32 cellular contexts compared by ENCODE assay signal in the genomic region with DNA sequence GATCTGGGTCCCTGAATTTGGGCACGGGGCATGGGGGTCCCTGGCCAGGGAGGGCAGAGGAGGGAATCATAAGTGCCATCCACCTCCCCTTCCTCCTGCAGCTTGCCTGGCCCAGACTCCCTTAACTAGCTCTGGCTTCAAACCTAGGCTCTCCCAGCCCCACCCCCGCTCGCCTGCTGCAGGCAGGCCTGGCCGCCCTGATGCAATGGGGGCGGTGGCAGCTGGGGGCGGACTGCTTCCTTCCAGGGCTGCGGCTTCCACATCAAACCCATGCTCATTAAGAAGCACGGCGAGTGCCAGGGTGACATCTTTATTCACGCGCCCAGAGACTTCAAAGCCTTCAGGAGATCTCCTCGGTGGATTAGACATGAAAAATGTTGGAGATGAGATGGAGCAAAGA.
A peak's percentile ranks its signal among the peaks of the same experiment; 100 is the strongest.
DNase-seq lines count a peak whose midpoint lies in the region; ATAC-seq and TF ChIP-seq lines count a peak whose summit lies in the region.
"Had no signal": no experiment of that assay in that cellular context is flagged by ENCODE, and none has a peak within 500 bp of the region (broad histone marks: within the 10 kb centered on the region; RNA-seq: fewer than 3 reads in every experiment).

No MANE protein-coding gene starts in this region.

- no peak overlapping the region for H3K4me3 Mint-ChIP-seq in activated CD4-positive, alpha-beta T cell treated with anti-CD3 and anti-CD28 coated beads for 36 hours
- H3K4me3 Mint-ChIP-seq in activated CD4-positive, alpha-beta T cell treated with anti-CD3 and anti-CD28 coated beads, Interleukin-2, amount 10 ng/mL, durations not matched to agents 7 days and 5 days, result no peak overlapping the region
- H3K4me3 Mint-ChIP-seq: brain; immature natural killer cell; naive thymus-derived CD4-positive, alpha-beta T cell; stimulated activated naive CD8-positive, alpha-beta T cell treated with anti-CD3 and anti-CD28 coated beads, Interleukin-15, Interleukin-2, amounts not matched to agents 100 ng/mL and 50 ng/mL, for 24 hours; T-cell had no signal

- no peaks in the 10 kb centered on the region for H3K79me2 ChIP-seq in smooth muscle cell (ENCODE audit: low read depth)

- CTCF ChIA-PET in activated CD4-positive, alpha-beta T cell treated with anti-CD3 and anti-CD28 coated beads for 36 hours (lab: Charles Lee), result interaction anchor here (0.5 to 1.0 kb wide), 2 partner anchors 65 to 100 kb away, joined by 3 read pairs; no protein-coding TSS in a partner anchor
- CTCF ChIA-PET in activated CD4-positive, alpha-beta T cell treated with anti-CD3 and anti-CD28 coated beads, Interleukin-2, amount 10 ng/mL, durations not matched to agents 7 days and 5 days (lab: Charles Lee), result no interaction called here

- H2AFZ ChIP-seq in smooth muscle cell (ENCODE audit: low read depth), result no peak overlapping the region

- intact Hi-C loops in activated CD4-positive, alpha-beta T cell treated with anti-CD3 and anti-CD28 coated beads for 36 hours (cut with DNase I, micrococcal nuclease), result no loop called here
- intact Hi-C loops in head of caudate nucleus (cut with DNase I), result no loop called here

- peak overlapping the region; percentile 15 for H3K4me2 ChIP-seq in smooth muscle cell

- no peaks in the 10 kb centered on the region for H4K20me1 ChIP-seq in smooth muscle cell (ENCODE audit: low read depth)

- no peaks in the 10 kb centered on the region for H3F3A ChIP-seq in smooth muscle cell (ENCODE audit: low read depth)

- H3K4me1 Mint-ChIP-seq in activated CD4-positive, alpha-beta T cell treated with anti-CD3 and anti-CD28 coated beads for 36 hours, result no peaks in the 10 kb centered on the region
- no peaks in the 10 kb centered on the region for H3K4me1 Mint-ChIP-seq in activated CD4-positive, alpha-beta T cell treated with anti-CD3 and anti-CD28 coated beads, Interleukin-2, amount 10 ng/mL, durations not matched to agents 7 days and 5 days
- H3K4me1 Mint-ChIP-seq: immature natural killer cell; naive thymus-derived CD4-positive, alpha-beta T cell; T-cell had no signal

- H3K36me3 ChIP-seq in smooth muscle cell (ENCODE audit: low read depth) (no peaks in the 10 kb centered on the region), Peyer's patch (no peaks in the 10 kb centered on the region)
- H3K36me3 ChIP-seq: adrenal gland, pancreas, right lobe of liver, SJCRH30, tibial artery had no signal

- TF ChIP-seq CTCF in smooth muscle cell (IDR thresholded peaks at IDR 0.05; ENCODE audit: borderline replicate concordance, insufficient read depth, poor library complexity, severe bottlenecking), result no peak
- TF ChIP-seq CTCF in Peyer's patch (IDR thresholded peaks at IDR 0.05), result no peak

- H3K9me3 ChIP-seq in smooth muscle cell (replicated peaks; ENCODE audit: low read depth), result no peaks in the 10 kb centered on the region
- no peaks in the 10 kb centered on the region for H3K9me3 ChIP-seq in Peyer's patch
- H3K9me3 ChIP-seq: adrenal gland, pancreas, right lobe of liver, SJCRH30, tibial artery had no signal

- H3K27me3 ChIP-seq in smooth muscle cell (ENCODE audit: low read depth), result no peaks in the 10 kb centered on the region
- H3K27me3 ChIP-seq in Peyer's patch, result no peaks in the 10 kb centered on the region
- H3K27me3 ChIP-seq: adrenal gland, pancreas, right lobe of liver, SJCRH30 had no signal

- H3K9ac ChIP-seq in smooth muscle cell (ENCODE audit: low read depth), result no peak overlapping the region

- DNase-seq in activated CD4-positive, alpha-beta T cell treated with anti-CD3 and anti-CD28 coated beads for 36 hours, result peak; percentile 47
- DNase-seq in activated CD4-positive, alpha-beta T cell treated with anti-CD3 and anti-CD28 coated beads, Interleukin-2, amount 10 ng/mL, durations not matched to agents 7 days and 5 days, result no peak
- DNase-seq in MV-4-11 (lab: John Stamatoyannopoulos, UW) (peak; percentile 42), head of caudate nucleus (peak in 41 of 42 donors; percentile 26 to 90 (median 64)), smooth muscle cell (lab: John Stamatoyannopoulos, UW; ENCODE audit: unreplicated experiment) (no peak), Peyer's patch (no peak)
- no peak for DNase-seq in effector CD4-positive, alpha-beta T cell
- DNase-seq: 8988T; activated CD4-positive, alpha-beta T cell treated with anti-CD3 and anti-CD28 coated beads for 4 hours; activated naive CD4-positive, alpha-beta T cell treated with Interleukin-2 at 50 U/mL for 16 hours; activated T-cell treated with anti-CD3 and anti-CD28 coated beads, Interleukin-2, amount 50 U/mL, for 48 hours; adrenal gland; AML-193; COR-L47; DMS79; immature natural killer cell; IMR-90; mesenchymal stem cell; naive thymus-derived CD4-positive, alpha-beta T cell; NCI-H1436; NCI-H510A; NK-92 treated with Interleukin-12 subunit alpha and Interleukin-12 subunit beta, amount 100 ng/mL, for 24 hours; pancreas; right lobe of liver; SJCRH30; T-cell; tibial artery had no signal

- H3K4me3 ChIP-seq in smooth muscle cell (no peak overlapping the region), Peyer's patch (no peak overlapping the region)
- H3K4me3 ChIP-seq: adrenal gland, pancreas, right lobe of liver, SJCRH30, tibial artery had no signal

- H3K9me3 Mint-ChIP-seq in activated CD4-positive, alpha-beta T cell treated with anti-CD3 and anti-CD28 coated beads for 36 hours (ENCODE audit: low read depth), result no peaks in the 10 kb centered on the region
- peaks cover 4% of the 10 kb centered on the region for H3K9me3 Mint-ChIP-seq in activated CD4-positive, alpha-beta T cell treated with anti-CD3 and anti-CD28 coated beads, Interleukin-2, amount 10 ng/mL, durations not matched to agents 7 days and 5 days
- H3K9me3 Mint-ChIP-seq: immature natural killer cell; stimulated activated naive CD8-positive, alpha-beta T cell treated with anti-CD3 and anti-CD28 coated beads, Interleukin-15, Interleukin-2, amounts not matched to agents 100 ng/mL and 50 ng/mL, for 24 hours had no signal

- H3K4me1 ChIP-seq in smooth muscle cell (ENCODE audit: low read depth) (no peaks in the 10 kb centered on the region), Peyer's patch (no peaks in the 10 kb centered on the region)
- H3K4me1 ChIP-seq: adrenal gland, pancreas, right lobe of liver, SJCRH30, tibial artery had no signal

- WGBS in smooth muscle cell (ENCODE audit: low lambda C conversion rate), result 49% methylated on average over 12 of the region's 12 CpGs

- H3K27me3 Mint-ChIP-seq in activated CD4-positive, alpha-beta T cell treated with anti-CD3 and anti-CD28 coated beads for 36 hours, result peaks cover 6% of the 10 kb centered on the region
- H3K27me3 Mint-ChIP-seq in activated CD4-positive, alpha-beta T cell treated with anti-CD3 and anti-CD28 coated beads, Interleukin-2, amount 10 ng/mL, durations not matched to agents 7 days and 5 days, result no peaks in the 10 kb centered on the region

- POLR2A ChIA-PET in activated CD4-positive, alpha-beta T cell treated with anti-CD3 and anti-CD28 coated beads for 36 hours (lab: Charles Lee), result no interaction called here
- POLR2A ChIA-PET in activated CD4-positive, alpha-beta T cell treated with anti-CD3 and anti-CD28 coated beads, Interleukin-2, amount 10 ng/mL, durations not matched to agents 7 days and 5 days (lab: Charles Lee), result no interaction called here

- no peak for ATAC-seq in activated CD4-positive, alpha-beta T cell treated with anti-CD3 and anti-CD28 coated beads for 36 hours
- ATAC-seq in HG03139 (IDR thresholded peaks at IDR 0.05; ENCODE audit: unreplicated experiment), result no peak
- ATAC-seq: HCT116; naive thymus-derived CD4-positive, alpha-beta T cell; Panc1; pancreas; right lobe of liver; T-cell had no signal

- no peaks in the 10 kb centered on the region for H3K36me3 Mint-ChIP-seq in activated CD4-positive, alpha-beta T cell treated with anti-CD3 and anti-CD28 coated beads for 36 hours (ENCODE audit: low read depth)
- H3K36me3 Mint-ChIP-seq in activated CD4-positive, alpha-beta T cell treated with anti-CD3 and anti-CD28 coated beads, Interleukin-2, amount 10 ng/mL, durations not matched to agents 7 days and 5 days (ENCODE audit: low read depth), result no peaks in the 10 kb centered on the region
- H3K36me3 Mint-ChIP-seq: brain, immature natural killer cell, T-cell had no signal

- no peak overlapping the region for H3K27ac Mint-ChIP-seq in activated CD4-positive, alpha-beta T cell treated with anti-CD3 and anti-CD28 coated beads for 36 hours
- H3K27ac Mint-ChIP-seq in activated CD4-positive, alpha-beta T cell treated with anti-CD3 and anti-CD28 coated beads, Interleukin-2, amount 10 ng/mL, durations not matched to agents 7 days and 5 days, result no peak overlapping the region
- H3K27ac Mint-ChIP-seq: immature natural killer cell; naive thymus-derived CD4-positive, alpha-beta T cell; stimulated activated naive CD8-positive, alpha-beta T cell treated with anti-CD3 and anti-CD28 coated beads, Interleukin-15, Interleukin-2, amounts not matched to agents 100 ng/mL and 50 ng/mL, for 24 hours; T-cell had no signal

- H3K27ac ChIP-seq in smooth muscle cell (ENCODE audit: low read depth) (no peak overlapping the region), Peyer's patch (no peak overlapping the region)
- H3K27ac ChIP-seq: adrenal gland, pancreas, right lobe of liver, SJCRH30, tibial artery had no signal

- no peak for TF ChIP-seq POLR2A in Peyer's patch (IDR thresholded peaks at IDR 0.05)

Comparison
In these comparisons a context has a peak if more than half of its experiments do, and no peak if none do; other contexts are left out.
1. DNase-seq: peak in activated CD4-positive, alpha-beta T cell treated with anti-CD3 and anti-CD28 coated beads for 36 hours (single experiment), MV-4-11 (single experiment) and head of caudate nucleus (41 of 42); none in activated CD4-positive, alpha-beta T cell treated with anti-CD3 and anti-CD28 coated beads, Interleukin-2, amount 10 ng/mL, durations not matched to agents 7 days and 5 days (single experiment), smooth muscle cell (single experiment), Peyer's patch (0 of 3) and effector CD4-positive, alpha-beta T cell (single experiment).